In the genomic region with DNA sequence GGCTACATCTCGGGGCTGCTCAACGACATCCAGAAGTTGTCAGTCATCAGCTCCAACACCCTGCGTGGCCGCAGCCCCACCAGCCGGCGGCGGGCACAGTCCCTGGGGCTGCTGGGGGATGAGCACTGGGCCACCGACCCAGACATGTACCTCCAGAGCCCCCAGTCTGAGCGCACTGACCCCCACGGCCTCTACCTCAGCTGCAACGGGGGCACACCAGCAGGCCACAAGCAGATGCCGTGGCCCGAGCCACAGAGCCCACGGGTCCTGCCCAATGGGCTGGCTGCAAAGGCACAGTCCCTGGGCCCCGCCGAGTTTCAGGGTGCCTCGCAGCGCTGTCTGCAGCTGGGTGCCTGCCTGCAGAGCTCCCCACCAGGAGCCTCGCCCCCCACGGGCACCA, we compare ENCODE assay signal across 1 cellular context.
TF ChIP-seq lines count a peak whose summit lies in the region.

No MANE protein-coding gene starts in this region.

TF ChIP-seq in HCT116, 20 proteins besides CTCF, POLR2A, EP300 and RAD21 (continued from another document):
- no peak for TF ChIP-seq SP1 (IDR thresholded peaks at IDR 0.05; ENCODE audit: low read depth)
- no peak for TF ChIP-seq SIN3A (IDR thresholded peaks at IDR 0.05; ENCODE audit: low read depth)
- TF ChIP-seq CEBPB (IDR thresholded peaks at IDR 0.05; ENCODE audit: low read depth) = no peak
- no peak for TF ChIP-seq CBX3 (IDR thresholded peaks at IDR 0.05; ENCODE audit: low read depth)
- no peak for TF ChIP-seq ATF3 (IDR thresholded peaks at IDR 0.05)
- TF ChIP-seq YY1 (IDR thresholded peaks at IDR 0.05; ENCODE audit: extremely low read depth, insufficient replicate concordance, low read depth, low read length) = no peak
- no peak for TF ChIP-seq POLR2AphosphoS5 (IDR thresholded peaks at IDR 0.05; ENCODE audit: low read depth, low read length)
- TF ChIP-seq ZFX (IDR thresholded peaks at IDR 0.05) = no peak
- TF ChIP-seq EGR1 (IDR thresholded peaks at IDR 0.05; ENCODE audit: low read depth) = no peak
- TF ChIP-seq ZBTB33 (IDR thresholded peaks at IDR 0.05; ENCODE audit: extremely low read depth, insufficient replicate concordance, low read length) = no peak
TF ChIP-seq in HCT116: peak in this region for 0.
